ENCODE assay signal across 8 cellular contexts in the genomic region with DNA sequence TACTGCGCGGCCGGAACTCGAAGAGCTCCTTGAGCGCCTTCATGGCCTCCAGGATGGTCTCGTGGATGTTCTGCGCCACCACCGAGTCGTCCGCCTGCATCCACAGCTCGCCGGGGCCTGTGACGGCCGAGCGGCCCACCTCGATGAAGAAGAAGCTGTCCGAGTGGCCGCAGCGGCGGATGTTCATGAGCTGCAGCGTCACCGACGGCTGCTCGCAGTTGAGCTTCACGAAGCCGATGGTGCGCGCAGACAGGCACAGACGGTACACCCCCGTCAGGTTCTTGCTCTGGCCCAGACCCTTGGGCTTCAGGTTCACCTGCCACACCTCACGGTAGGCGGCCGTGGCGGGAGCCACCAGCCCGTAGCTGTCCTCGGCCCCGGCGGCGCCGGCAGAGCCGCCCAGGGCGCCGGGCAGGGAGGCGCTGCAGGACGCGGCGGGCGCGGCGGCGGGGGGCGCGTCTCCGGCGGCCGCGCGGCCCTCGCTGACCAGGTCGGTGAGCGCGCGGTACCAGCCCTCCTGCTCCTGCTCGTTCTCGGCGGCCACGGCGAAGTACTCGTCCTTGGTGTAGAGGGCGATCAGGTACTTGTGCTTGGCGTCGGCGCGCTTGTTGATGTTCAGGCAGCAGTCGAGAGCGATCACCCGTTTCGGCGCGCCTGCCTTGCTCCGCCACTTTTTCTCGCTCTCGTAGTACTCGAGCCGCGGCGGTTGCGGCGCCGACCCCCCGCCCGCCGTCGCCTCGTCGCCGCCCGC. TPM values are rescaled to one million over a fixed set of nuclear protein-coding genes. Genes with fewer than 3 reads are reported as not detected.
DNase-seq lines count a peak whose midpoint lies in the region; ATAC-seq and TF ChIP-seq lines count a peak whose summit lies in the region.

No MANE protein-coding gene starts in this region.

- TF ChIP-seq CTCF in C4-2B (conservative IDR thresholded peaks at IDR 0.05) (no peak), body of pancreas (IDR thresholded peaks at IDR 0.05) (no peak)

- no peaks in the 10 kb centered on the region for H3K27me3 ChIP-seq in body of pancreas

- intact Hi-C loops in body of pancreas (cut with DNase I), result no loop called here

- in situ Hi-C loops in SK-MEL-5 (cut with HindIII; ENCODE audit: low pct_unique_long_range_greater_than_20kb, low sequenced_read_pairs), result no loop called here

- 2 to 3% methylated on average over 10 to 98 of the region's 98 CpGs for WGBS in body of pancreas, 2 donors

- H3K27ac ChIP-seq in C4-2B (peak overlapping the region; percentile 70), body of pancreas (peak overlapping the region; percentile 76 to 90 (median 82))

- ATAC-seq in HG03342 (IDR thresholded peaks at IDR 0.05; ENCODE audit: unreplicated experiment) (peak; percentile 7), body of pancreas (peak; percentile 3)

- DNase-seq in SK-MEL-5 (ENCODE audit: low read depth, low spot score), result peak; percentile 55
- peak; percentile 55 to 66 (median 62) for DNase-seq in body of pancreas
- peak; percentile 75 for DNase-seq in islet precursor cell
- peak; percentile 53 for DNase-seq in stimulated activated CD4-positive, alpha-beta T cell treated with anti-CD3 and anti-CD28 coated beads, Interleukin-1b, Interleukin-23, amount 100 ng/mL, for 48 hours
- no peak for DNase-seq in A172 (ENCODE audit: low spot score)
- DNase-seq in HuH-7.5 (ENCODE audit: low spot score), result no peak

- H3K4me1 ChIP-seq in body of pancreas, result peaks cover 48% of the 10 kb centered on the region

- no peaks in the 10 kb centered on the region for H3K36me3 ChIP-seq in body of pancreas (replicated peaks in 1 of 2; ENCODE audit: insufficient read depth in 1 of 2, low read depth in 2 of 2)

- peak overlapping the region; percentile 14 to 32 for H3K4me3 ChIP-seq in body of pancreas

- H3K9me3 ChIP-seq in body of pancreas, result no peaks in the 10 kb centered on the region

- TF ChIP-seq POLR2A in body of pancreas (IDR thresholded peaks at IDR 0.05), result peak in 1 of 3 donors; percentile 17

RNA-seq across cellular contexts. Expression of gene IRS2, which starts 1.1 kb away (rescaled TPM):
- total RNA-seq in SK-MEL-5 (2014; rRNA removed; shearing (Covaris generic)), result 18.1 and 19.5 TPM in 2 replicates
- polyA plus RNA-seq in SK-MEL-5 (2015; cell fraction: cytosol; rRNA removed), result 87.3 and 115 TPM in 2 replicates
- polyA plus RNA-seq in SK-MEL-5 (2015; cell fraction: nucleus; rRNA removed), result 41.5 and 41.7 TPM in 2 replicates
- total RNA-seq in body of pancreas, result 10 to 100 TPM; 11.4 to 22.7 TPM
- 1.4 and 2.3 TPM in 2 replicates for total RNA-seq in A172 (2014; rRNA removed; shearing (Covaris generic))

Comparison
In these comparisons a context has a peak if more than half of its experiments do, and no peak if none do; other contexts are left out.
1. DNase-seq: peak in SK-MEL-5 (single experiment), body of pancreas (4 of 4), islet precursor cell (single experiment) and stimulated activated CD4-positive, alpha-beta T cell treated with anti-CD3 and anti-CD28 coated beads, Interleukin-1b, Interleukin-23, amount 100 ng/mL, for 48 hours (single experiment); none in A172 (single experiment) and HuH-7.5 (single experiment).